1 cellular context compared by ENCODE assay signal in genomic region chr12:12813120-12814101, GRCh38.
TF ChIP-seq lines count a peak whose summit lies in the region.

TSS of gene DDX47 (plus strand) at chr12:12813346. CDS start at chr12:12813368, 22 bp downstream.

TF ChIP-seq in GM12878, 131 proteins besides CTCF, POLR2A, EP300 and RAD21 (continued from another document and continues in another):
- TF ChIP-seq REST (IDR thresholded peaks at IDR 0.05; ENCODE audit: low read depth, low read length) (no peak), MLLT1 (IDR thresholded peaks at IDR 0.05) (0 out of 2 replicates have a peak, but pooled peaks have one; percentile 54), SMC3 (IDR thresholded peaks at IDR 0.05; ENCODE audit: borderline replicate concordance, low read length) (peak; percentile 51; the same call in 1 of the 2 replicates), TARDBP (IDR thresholded peaks at IDR 0.05; ENCODE audit: borderline replicate concordance) (peak; percentile 86), MXI1 (IDR thresholded peaks at IDR 0.05; ENCODE audit: low read depth, low read length) (peak; percentile 98), MYC (IDR thresholded peaks at IDR 0.05; ENCODE audit: insufficient read depth, insufficient read length, insufficient replicate concordance, low read length, severe bottlenecking) (no peak), SIX5 (IDR thresholded peaks at IDR 0.05; ENCODE audit: low read depth, low read length, severe bottlenecking) (peak; percentile 96), POLR2AphosphoS2 (IDR thresholded peaks at IDR 0.05; ENCODE audit: low read depth, low read length) (peak; percentile 87), CHD2 (IDR thresholded peaks at IDR 0.05; ENCODE audit: borderline replicate concordance, low read depth, low read length) (peak; percentile 65; the same call in 1 of the 2 replicates), ZNF592 (IDR thresholded peaks at IDR 0.05) (peak; percentile 86), STAT3 (IDR thresholded peaks at IDR 0.05; ENCODE audit: low read depth, low read length) (0 out of 2 replicates have a peak, but pooled peaks have one; percentile 30), PKNOX1 (IDR thresholded peaks at IDR 0.05) (no peak), KAT2A (conservative IDR thresholded peaks at IDR 0.05; ENCODE audit: control insufficient read depth, low read depth, low read length) (no peak), ZBTB4 (CRISPR knock-in tag; IDR thresholded peaks at IDR 0.05) (no peak), RCOR1 (conservative IDR thresholded peaks at IDR 0.05; ENCODE audit: low read depth, low read length) (no peak), CHD4 (IDR thresholded peaks at IDR 0.05) (no peak), IRF5 (IDR thresholded peaks at IDR 0.05; ENCODE audit: borderline replicate concordance) (no peak), KLF5 (IDR thresholded peaks at IDR 0.05; ENCODE audit: partially characterized antibody) (no peak), E2F4 (IDR thresholded peaks at IDR 0.05; ENCODE audit: low read depth, low read length) (0 out of 2 replicates have a peak, but pooled peaks have one; percentile 28), EGR1 (IDR thresholded peaks at IDR 0.05; ENCODE audit: borderline replicate concordance in 1 of 2, low read depth in 2 of 2, low read length in 2 of 2) (0 out of 3 replicates have a peak, but pooled peaks of 1 of the 2 experiments have one; percentile 27), ZNF24 (IDR thresholded peaks at IDR 0.05) (no peak), ZNF687 (IDR thresholded peaks at IDR 0.05) (peak; percentile 43; the same call in 1 of the 2 replicates), CEBPB (IDR thresholded peaks at IDR 0.05; ENCODE audit: borderline replicate concordance in 1 of 2, low read depth in 2 of 2, low read length in 2 of 2) (no peak), NKRF (conservative IDR thresholded peaks at IDR 0.05) (peak; percentile 95), IKZF1 (conservative IDR thresholded peaks at IDR 0.05) (peak; percentile 93), CBX3 (IDR thresholded peaks at IDR 0.05; ENCODE audit: borderline replicate concordance, low read depth) (no peak), EED (IDR thresholded peaks at IDR 0.05; ENCODE audit: low read depth) (peak; percentile 40; the same call in 1 of the 2 replicates), BMI1 (IDR thresholded peaks at IDR 0.05; ENCODE audit: borderline replicate concordance) (no peak), SRF (IDR thresholded peaks at IDR 0.05; ENCODE audit: low read depth in 2 of 2, low read length in 2 of 2) (0 out of 4 replicates have a peak, but pooled peaks of 1 of the 2 experiments have one; percentile 43), ESRRA (IDR thresholded peaks at IDR 0.05; ENCODE audit: low read length) (no peak), ZNF622 (IDR thresholded peaks at IDR 0.05) (no peak), KDM1A (IDR thresholded peaks at IDR 0.05; ENCODE audit: borderline replicate concordance) (no peak)
